Comparison of ENCODE assay signal across 25 cellular contexts in the genomic region with DNA sequence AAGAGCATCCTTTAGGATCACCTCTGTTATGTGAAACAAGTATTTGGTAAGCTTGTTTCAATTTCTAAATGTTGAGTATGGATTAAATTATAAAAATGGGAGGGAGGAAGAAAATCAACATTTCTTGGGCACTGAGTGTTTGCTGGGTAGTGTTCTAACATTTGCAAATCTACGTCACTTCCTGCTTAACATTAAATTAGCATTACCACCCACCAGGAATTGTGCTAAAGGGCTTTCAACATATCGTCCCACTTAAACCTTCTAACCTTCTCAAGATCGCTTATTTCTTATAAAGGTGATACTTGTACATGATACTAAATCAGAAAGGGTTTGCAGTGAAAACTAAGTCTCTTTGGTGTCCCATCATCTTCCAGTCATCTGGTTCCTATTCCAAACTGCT. TPM values are rescaled to one million over a fixed set of nuclear protein-coding genes. Genes with fewer than 3 reads are reported as not detected.
A peak's percentile ranks its signal among the peaks of the same experiment; 100 is the strongest.
DNase-seq lines count a peak whose midpoint lies in the region; ATAC-seq, FAIRE-seq and TF ChIP-seq lines count a peak whose summit lies in the region.
"Had no signal": no experiment of that assay in that cellular context is flagged by ENCODE, and none has a peak within 500 bp of the region (broad histone marks: within the 10 kb centered on the region; RNA-seq: fewer than 3 reads in every experiment).

No MANE protein-coding gene starts in this region.

- TF ChIP-seq RAD21 in HepG2 (CRISPR knock-in tag; IDR thresholded peaks at IDR 0.05) = no peak

- no peak overlapping the region for H2AFZ ChIP-seq in HepG2 (ENCODE audit: low read length)

- H3K4me1 ChIP-seq in HepG2 (ENCODE audit: insufficient read depth, low read length) (peaks cover 19% of the 10 kb centered on the region), right lobe of liver (peaks cover 0 to 14% (median 4%) of the 10 kb centered on the region in 4 donors), HUES48 (ENCODE audit: control insufficient read depth, insufficient read depth, low read length) (peaks cover 30% of the 10 kb centered on the region), psoas muscle (peaks cover 36% of the 10 kb centered on the region), colonic mucosa (no peaks in the 10 kb centered on the region), thyroid gland (peaks cover 6% of the 10 kb centered on the region in 2 donors)
- H3K4me1 ChIP-seq: SJSA1 had no signal

- peak; percentile 76 for FAIRE-seq in HepG2 (lab: Jason Lieb, UNC)
- FAIRE-seq: GM12878, H54, K562 had no signal

- in situ Hi-C loops in HepG2 (cut with HindIII; ENCODE audit: extremely low pct_ligation_motif_present, low pct_unique_long_range_greater_than_20kb) = no loop called here

- BruUV-seq in HepG2 (replicated peaks; lab: Mats Ljungman, UMichigan) = no TSS peak

- H3K9me3 Mint-ChIP-seq in WTC11 = no peaks in the 10 kb centered on the region
- H3K9me3 Mint-ChIP-seq: CD4-positive, alpha-beta T cell had no signal

- H3K27ac ChIP-seq in HepG2 (ENCODE audit: extremely low read length, insufficient read depth, low read length) (no peak overlapping the region), right lobe of liver (no peak overlapping the region), HUES48 (ENCODE audit: low read depth, low read length) (peak overlapping the region; percentile 71), psoas muscle (peak overlapping the region; percentile 41), colonic mucosa (no peak overlapping the region), thyroid gland (no peak overlapping the region)
- H3K27ac ChIP-seq: BLaER1 treated with 17β-estradiol and CSF1 and Interleukin-3, amounts not matched to agents 10 nM and 100 nM; SJSA1 had no signal

- POLR2A ChIA-PET in HepG2 (lab: Yijun Ruan, JAX) = no interaction called here
- POLR2A ChIA-PET in WTC11 (lab: Charles Lee) = interaction anchor here (1.2 kb wide), 1 partner anchor 8 kb away, joined by 4 read pairs; the partner anchor contains the start of genes TBC1D22B and TMEM217

- H3K27me3 ChIP-seq in HepG2 (ENCODE audit: control insufficient read depth in 1 of 2, insufficient read depth in 2 of 2, low read length in 2 of 2) (no peaks in the 10 kb centered on the region), right lobe of liver (no peaks in the 10 kb centered on the region), HUES48 (ENCODE audit: control insufficient read depth, insufficient read depth, low read length) (no peaks in the 10 kb centered on the region), psoas muscle (ENCODE audit: insufficient read depth in 3 of 3, low read length in 2 of 3) (no peaks in the 10 kb centered on the region), colonic mucosa (no peaks in the 10 kb centered on the region), thyroid gland (no peaks in the 10 kb centered on the region)
- H3K27me3 ChIP-seq: BLaER1 treated with 17β-estradiol and CSF1 and Interleukin-3, amounts not matched to agents 10 nM and 100 nM; SJSA1 had no signal

- TF ChIP-seq POLR2A in HepG2 (IDR thresholded peaks at IDR 0.05; ENCODE audit: insufficient read depth in 1 of 2, low read depth in 2 of 2, low read length in 2 of 2) = no peak
- TF ChIP-seq POLR2A in right lobe of liver (IDR thresholded peaks at IDR 0.05) = no peak
- no peak for TF ChIP-seq POLR2A in thyroid gland (IDR thresholded peaks at IDR 0.05)

- peaks cover 6% of the 10 kb centered on the region for H3K36me3 Mint-ChIP-seq in WTC11

- no peaks in the 10 kb centered on the region for H4K20me1 ChIP-seq in HepG2 (ENCODE audit: insufficient read depth, low read length)

- DNase-seq in HepG2 (ENCODE audit: low spot score) (no peak), right lobe of liver (no peak), WTC11 (ENCODE audit: low spot score) (no peak), psoas muscle (no peak), colonic mucosa (no peak), thyroid gland (no peak)
- DNase-seq: AML-193; CD4-positive, alpha-beta T cell; DMS53; GDM1; MM.1S; NCI-H1694 treated with DMSO at 0.1 percent for 48 hours; NCI-H2081; NCI-H2227 treated with DMSO at 0.1 percent for 48 hours; NCI-H526 treated with DMSO at 0.1 percent for 48 hours; Right ventricle myocardium superior; RPMI8226; T-helper 1 cell had no signal

- no peaks in the 10 kb centered on the region for H3K27me3 Mint-ChIP-seq in WTC11 (ENCODE audit: low read depth)
- H3K27me3 Mint-ChIP-seq: CD4-positive, alpha-beta T cell had no signal

- TF ChIP-seq EP300 in HepG2 (IDR thresholded peaks at IDR 0.05; ENCODE audit: low read depth in 2 of 2, low read length in 2 of 2) (no peak), HepG2 (CRISPR knock-in tag; IDR thresholded peaks at IDR 0.05; ENCODE audit: borderline replicate concordance) (no peak)

- H3K4me2 ChIP-seq in HepG2 (ENCODE audit: low read depth, low read length) = no peak overlapping the region

- H3K4me3 Mint-ChIP-seq in WTC11 = peak overlapping the region; percentile 40
- H3K4me3 Mint-ChIP-seq: CD4-positive, alpha-beta T cell had no signal

- ATAC-seq in HepG2 (no peak), right lobe of liver (no peak), WTC11 (no peak), psoas muscle (no peak), HG03175 (IDR thresholded peaks at IDR 0.05; ENCODE audit: unreplicated experiment) (no peak)
- ATAC-seq: GM12878, K562 had no signal

- peaks cover 32% of the 10 kb centered on the region for H3K79me2 ChIP-seq in HepG2 (ENCODE audit: insufficient read depth, low read length)

- H3K4me1 Mint-ChIP-seq in WTC11 = peaks cover 51% of the 10 kb centered on the region

- H3K9ac ChIP-seq in HepG2 (ENCODE audit: insufficient read depth, low read depth, low read length) (no peak overlapping the region), HUES48 (ENCODE audit: low read depth, low read length) (no peak overlapping the region), colonic mucosa (ENCODE audit: low read depth in 2 of 2, low read length in 2 of 2) (no peak overlapping the region)
- H3K9ac ChIP-seq: BLaER1 treated with 17β-estradiol and CSF1 and Interleukin-3, amounts not matched to agents 10 nM and 100 nM had no signal

- H3K27ac Mint-ChIP-seq in WTC11 = peak overlapping the region; percentile 76
- H3K27ac Mint-ChIP-seq: CD4-positive, alpha-beta T cell had no signal

- WGBS in HepG2 (ENCODE audit: low lambda C conversion rate) = 94% methylated on average over 3 of the region's 3 CpGs
- WGBS in right lobe of liver (ENCODE audit: insufficient coverage, low coverage, low lambda C conversion rate, missing lambda C conversion rate) = 90% methylated on average over 3 of the region's 3 CpGs
- WGBS in psoas muscle, 3 donors = 84 to 88% (median 87%) methylated on average over 3 of the region's 3 CpGs
- WGBS in thyroid gland, 2 donors = 90% methylated on average over 3 of the region's 3 CpGs

- CTCF ChIA-PET in HepG2 (lab: Yijun Ruan, JAX; ENCODE audit: low intra/inter-chr PET ratio, low total read pairs) = no interaction called here
- CTCF ChIA-PET in WTC11 (lab: Charles Lee) = interaction anchor here (1.0 kb wide), 1 partner anchor 118 kb away, joined by 3 read pairs; no protein-coding TSS in a partner anchor

- H3K9me3 ChIP-seq in HepG2 (ENCODE audit: low read length) (no peaks in the 10 kb centered on the region), right lobe of liver (no peaks in the 10 kb centered on the region), HUES48 (ENCODE audit: control insufficient read depth, insufficient read depth, low read length) (no peaks in the 10 kb centered on the region), psoas muscle (no peaks in the 10 kb centered on the region), colonic mucosa (no peaks in the 10 kb centered on the region), thyroid gland (no peaks in the 10 kb centered on the region)
- H3K9me3 ChIP-seq: SJSA1 had no signal

- intact Hi-C loops in HepG2 (cut with micrococcal nuclease; ENCODE audit: unreplicated experiment) = no loop called here
- intact Hi-C loops in right lobe of liver (cut with DNase I) = no loop called here
- intact Hi-C loops in psoas muscle (cut with DNase I) = no loop called here
- intact Hi-C loops in colonic mucosa (cut with DNase I) = no loop called here
- intact Hi-C loops in thyroid gland (cut with DNase I) = no loop called here

- H3K36me3 ChIP-seq in HepG2 (replicated peaks in 1 of 2; ENCODE audit: control insufficient read depth in 1 of 2, insufficient read depth in 2 of 2, low read length in 2 of 2) (peaks cover 3 to 24% of the 10 kb centered on the region in 2 experiments), right lobe of liver (no peaks in the 10 kb centered on the region), HUES48 (ENCODE audit: control insufficient read depth, insufficient read depth, low read length) (peaks cover 5% of the 10 kb centered on the region; the same call in 1 of the 2 replicates), psoas muscle (ENCODE audit: insufficient read depth in 1 of 2, low read depth in 1 of 2) (peaks cover 0 to 17% of the 10 kb centered on the region in 2 donors), colonic mucosa (no peaks in the 10 kb centered on the region), thyroid gland (no peaks in the 10 kb centered on the region)

- no peak for TF ChIP-seq CTCF in HepG2 (CRISPR knock-in tag; IDR thresholded peaks at IDR 0.05)
- TF ChIP-seq CTCF in right lobe of liver (IDR thresholded peaks at IDR 0.05) = no peak
- TF ChIP-seq CTCF in WTC11 (IDR thresholded peaks at IDR 0.05) = no peak
- no peak for TF ChIP-seq CTCF in psoas muscle (IDR thresholded peaks at IDR 0.05)
- TF ChIP-seq CTCF in colonic mucosa (IDR thresholded peaks at IDR 0.05) = no peak
- TF ChIP-seq CTCF in thyroid gland (IDR thresholded peaks at IDR 0.05) = no peak

- no peak overlapping the region for H3K4me3 ChIP-seq in HepG2 (replicated peaks in 1 of 3; ENCODE audit: insufficient read depth in 1 of 3, low read depth in 2 of 3, low read length in 3 of 3)
- no peak overlapping the region for H3K4me3 ChIP-seq in right lobe of liver
- H3K4me3 ChIP-seq in HUES48 (ENCODE audit: low read depth, low read length) = peak overlapping the region; percentile 17; the same call in 1 of the 2 replicates
- H3K4me3 ChIP-seq in psoas muscle = no peak overlapping the region
- H3K4me3 ChIP-seq in colonic mucosa = no peak overlapping the region
- no peak overlapping the region for H3K4me3 ChIP-seq in thyroid gland (replicated peaks in 1 of 3)
- H3K4me3 ChIP-seq: BLaER1 treated with 17β-estradiol and CSF1 and Interleukin-3, amounts not matched to agents 10 nM and 100 nM; GM12878; K562; SJSA1 had no signal

RNA-seq across cellular contexts. Expression of gene TMEM217, which starts 7.9 kb away (rescaled TPM):
- 1.6 and 3.4 TPM in 2 replicates for total RNA-seq in HepG2 (2016; rRNA removed; fragmentation: Illumina TruSeq; extraction: Trizol)
- total RNA-seq in HepG2 (2016; cell fraction: cytosol; rRNA removed; fragmentation: Illumina TruSeq; extraction: Trizol; ENCODE audit: low read depth) = 1.1 and 2.0 TPM in 2 replicates
- 1.9 and 2.0 TPM in 2 replicates for total RNA-seq in HepG2 (2016; cell fraction: insoluble cytoplasmic fraction; rRNA removed; fragmentation: Illumina TruSeq; extraction: Trizol)
- 1.5 and 2.6 TPM in 2 replicates for total RNA-seq in HepG2 (2016; cell fraction: membrane; rRNA removed; fragmentation: Illumina TruSeq; extraction: Trizol)
- total RNA-seq in HepG2 (2016; cell fraction: nucleus; rRNA removed; fragmentation: Illumina TruSeq; extraction: Trizol) = 3.4 and 4.3 TPM in 2 replicates
- polyA plus RNA-seq in HepG2 (2011; rRNA removed) = 1.8 and 2.3 TPM in 2 replicates
- polyA plus RNA-seq in HepG2 (2011; cell fraction: cytosol; rRNA removed) = 1.2 and 1.8 TPM in 2 replicates
- 0.56 and 0.92 TPM in 2 replicates for polyA plus RNA-seq in HepG2 (2011; cell fraction: nucleus; rRNA removed)
- polyA plus RNA-seq in HepG2 (2012) = 1.3 and 1.5 TPM in 2 replicates
- 0.25 and 0.40 TPM in 2 replicates for polyA plus RNA-seq in HepG2 (2016; cell fraction: cytosol; fragmentation: Illumina TruSeq; extraction: Trizol; ENCODE audit: low read depth)
- 2.7 and 3.0 TPM in 2 replicates for polyA plus RNA-seq in HepG2 (2016; cell fraction: insoluble cytoplasmic fraction; fragmentation: Illumina TruSeq; extraction: Trizol; ENCODE audit: low read depth)
- polyA plus RNA-seq in HepG2 (2016; cell fraction: membrane; fragmentation: Illumina TruSeq; extraction: Trizol; ENCODE audit: low read depth) = 0.95 and 1.4 TPM in 2 replicates
- polyA plus RNA-seq in HepG2 (2016; cell fraction: nucleus; fragmentation: Illumina TruSeq; extraction: Trizol; ENCODE audit: insufficient read depth, low read depth) = 2.9 and 4.5 TPM in 2 replicates
- polyA minus RNA-seq in HepG2 (2011; rRNA and poly(A)+ RNA removed; ENCODE audit: low replicate concordance) = 1.7 and 2.2 TPM in 2 replicates
- polyA minus RNA-seq in HepG2 (2011; cell fraction: cytosol; rRNA and poly(A)+ RNA removed) = 0.97 and 2.3 TPM in 2 replicates
- 2.1 and 2.7 TPM in 2 replicates for polyA minus RNA-seq in HepG2 (2011; cell fraction: nucleus; rRNA and poly(A)+ RNA removed)
- total RNA-seq in right lobe of liver = 1 to 10 TPM in 2 of 6 experiments, under 1 TPM in 3, not detected in 1; 0.15 to 5.2 (median 0.92) TPM
- total RNA-seq in WTC11 (2021) = 0.55 to 0.99 TPM (median 0.61 TPM) in 3 replicates
- 1 to 10 TPM in 1 of 4 donors, under 1 TPM in 2, not detected in 1; 0.47 to 4.3 (median 0.97) TPM for total RNA-seq in psoas muscle
- polyA plus RNA-seq in psoas muscle = under 1 TPM; 0.05 to 0.15 (median 0.14) TPM
- 1 to 10 TPM in 1 of 2 donors, under 1 TPM in 1; 0.62 to 1.2 TPM for total RNA-seq in colonic mucosa
- 1 to 10 TPM in 2 of 4 donors, under 1 TPM in 1, not detected in 1; 0.22 to 3.8 (median 1.0) TPM for total RNA-seq in thyroid gland
- total RNA-seq: Right ventricle myocardium superior had no signal

RNA-seq across cellular contexts. Expression of gene TBC1D22B, which starts 8.3 kb away (rescaled TPM):
- total RNA-seq in HepG2 (2016; rRNA removed; fragmentation: Illumina TruSeq; extraction: Trizol) = 12.9 and 15.5 TPM in 2 replicates
- total RNA-seq in HepG2 (2016; cell fraction: cytosol; rRNA removed; fragmentation: Illumina TruSeq; extraction: Trizol; ENCODE audit: low read depth) = 5.1 and 5.5 TPM in 2 replicates
- total RNA-seq in HepG2 (2016; cell fraction: insoluble cytoplasmic fraction; rRNA removed; fragmentation: Illumina TruSeq; extraction: Trizol) = 12.5 and 13.1 TPM in 2 replicates
- 18.5 and 19.2 TPM in 2 replicates for total RNA-seq in HepG2 (2016; cell fraction: membrane; rRNA removed; fragmentation: Illumina TruSeq; extraction: Trizol)
- total RNA-seq in HepG2 (2016; cell fraction: nucleus; rRNA removed; fragmentation: Illumina TruSeq; extraction: Trizol) = 11.0 and 12.8 TPM in 2 replicates
- 8.4 and 9.7 TPM in 2 replicates for polyA plus RNA-seq in HepG2 (2011; rRNA removed)
- polyA plus RNA-seq in HepG2 (2011; cell fraction: cytosol; rRNA removed) = 9.7 and 10.3 TPM in 2 replicates
- polyA plus RNA-seq in HepG2 (2011; cell fraction: nucleus; rRNA removed) = 10.9 and 11.1 TPM in 2 replicates
- polyA plus RNA-seq in HepG2 (2012) = 10.9 and 11.4 TPM in 2 replicates
- 4.7 and 5.3 TPM in 2 replicates for polyA plus RNA-seq in HepG2 (2016; cell fraction: cytosol; fragmentation: Illumina TruSeq; extraction: Trizol; ENCODE audit: low read depth)
- polyA plus RNA-seq in HepG2 (2016; cell fraction: insoluble cytoplasmic fraction; fragmentation: Illumina TruSeq; extraction: Trizol; ENCODE audit: low read depth) = 17.4 and 20.4 TPM in 2 replicates
- polyA plus RNA-seq in HepG2 (2016; cell fraction: membrane; fragmentation: Illumina TruSeq; extraction: Trizol; ENCODE audit: low read depth) = 15.4 and 16.5 TPM in 2 replicates
- 20.1 and 21.3 TPM in 2 replicates for polyA plus RNA-seq in HepG2 (2016; cell fraction: nucleus; fragmentation: Illumina TruSeq; extraction: Trizol; ENCODE audit: insufficient read depth, low read depth)
- polyA minus RNA-seq in HepG2 (2011; rRNA and poly(A)+ RNA removed; ENCODE audit: low replicate concordance) = 5.2 and 8.5 TPM in 2 replicates
- 4.5 and 5.4 TPM in 2 replicates for polyA minus RNA-seq in HepG2 (2011; cell fraction: cytosol; rRNA and poly(A)+ RNA removed)
- polyA minus RNA-seq in HepG2 (2011; cell fraction: nucleus; rRNA and poly(A)+ RNA removed) = 10.0 and 11.3 TPM in 2 replicates
- total RNA-seq in right lobe of liver = 1 to 10 TPM; 1.3 to 4.0 (median 2.8) TPM
- total RNA-seq in WTC11 (2021) = 16.4 to 18.7 TPM (median 16.7 TPM) in 3 replicates
- total RNA-seq in psoas muscle = 10 to 100 TPM in 3 of 4 donors, 1 to 10 TPM in 1; 6.3 to 25.6 (median 11.5) TPM
- polyA plus RNA-seq in psoas muscle = 1 to 10 TPM; 4.3 to 9.0 (median 6.7) TPM
- total RNA-seq in colonic mucosa = 10 to 100 TPM; 13.3 to 15.2 TPM
- total RNA-seq in thyroid gland = 10 to 100 TPM; 11.5 to 15.7 (median 14.2) TPM

Comparison
In these comparisons a context has a peak if more than half of its experiments do, and no peak if none do; other contexts are left out.
1. H3K27ac ChIP-seq: peak in HUES48 (single experiment) and psoas muscle (single experiment); none in HepG2 (single experiment), right lobe of liver (0 of 3), colonic mucosa (single experiment) and thyroid gland (0 of 3).